In genomic region chr9:119360237-119360636, GRCh38 we compare ENCODE assay signal across 20 cellular contexts. TPM values are rescaled to one million over a fixed set of nuclear protein-coding genes. Genes with fewer than 3 reads are reported as not detected.
DNase-seq lines count a peak whose midpoint lies in the region; ATAC-seq and TF ChIP-seq lines count a peak whose summit lies in the region.
"Had no signal": no experiment of that assay in that cellular context is flagged by ENCODE, and none has a peak within 500 bp of the region (broad histone marks: within the 10 kb centered on the region; RNA-seq: fewer than 3 reads in every experiment).

No MANE protein-coding gene starts in this region.

- H3K27ac Mint-ChIP-seq in nephron progenitor cell (peak overlapping the region; percentile 63), type B pancreatic cell (no peak overlapping the region)
- H3K27ac Mint-ChIP-seq: CD4-positive, CD25-positive, alpha-beta regulatory T cell; CD8-positive, alpha-beta memory T cell; IgD-negative memory B cell had no signal

- intact Hi-C loops in cardiac septum (cut with DNase I), result loop anchor here (10.0 kb wide), 1 partner anchor 1575 kb away; no protein-coding TSS in a partner anchor

- H3K9me3 Mint-ChIP-seq in nephron progenitor cell, result no peaks in the 10 kb centered on the region
- no peaks in the 10 kb centered on the region for H3K9me3 Mint-ChIP-seq in type B pancreatic cell

- ATAC-seq in HG03442 (IDR thresholded peaks at IDR 0.05; ENCODE audit: unreplicated experiment), result no peak
- ATAC-seq: HepG2 had no signal

- peaks cover 7% of the 10 kb centered on the region for H3K36me3 Mint-ChIP-seq in nephron progenitor cell (ENCODE audit: low read depth)
- H3K36me3 Mint-ChIP-seq in type B pancreatic cell, result no peaks in the 10 kb centered on the region
- H3K36me3 Mint-ChIP-seq: CD4-positive, CD25-positive, alpha-beta regulatory T cell; CD8-positive, alpha-beta memory T cell; IgD-negative memory B cell had no signal

- peaks cover 6% of the 10 kb centered on the region for H3K27me3 Mint-ChIP-seq in nephron progenitor cell (ENCODE audit: low read depth, poor library complexity)
- H3K27me3 Mint-ChIP-seq in type B pancreatic cell, result no peaks in the 10 kb centered on the region
- H3K27me3 Mint-ChIP-seq: CD4-positive, CD25-positive, alpha-beta regulatory T cell; IgD-negative memory B cell had no signal

- DNase-seq in nephron progenitor cell (no peak), type B pancreatic cell (ENCODE audit: extremely low spot score, unreplicated experiment) (no peak), cardiac septum (ENCODE audit: low spot score) (no peak), NOMO-1 (lab: John Stamatoyannopoulos, UW; ENCODE audit: unreplicated experiment in 2 of 2) (no peak), globus pallidus (ENCODE audit: low spot score) (no peak)
- DNase-seq: ACHN; BE2C; C1 segment of cervical spinal cord; CD4-positive, CD25-positive, alpha-beta regulatory T cell; CD8-positive, alpha-beta memory T cell; COR-L47; GM23248; KBM-7 had no signal

- H3K9me3 ChIP-seq in HUES64 (ENCODE audit: insufficient read depth, low read depth, low read length) (no peaks in the 10 kb centered on the region), iPS-18a (ENCODE audit: control insufficient read depth, low read depth, low read length) (no peaks in the 10 kb centered on the region)
- H3K9me3 ChIP-seq: BE2C had no signal

- no peak overlapping the region for H3K4me3 Mint-ChIP-seq in nephron progenitor cell
- H3K4me3 Mint-ChIP-seq in type B pancreatic cell, result peak overlapping the region; percentile 46
- H3K4me3 Mint-ChIP-seq: CD4-positive, CD25-positive, alpha-beta regulatory T cell; CD8-positive, alpha-beta memory T cell; IgD-negative memory B cell had no signal

- peak overlapping the region; percentile 7; the same call in 1 of the 2 replicates for H3K27ac ChIP-seq in HUES64 (ENCODE audit: low read depth, low read length)
- no peak overlapping the region for H3K27ac ChIP-seq in iPS-18a (ENCODE audit: low read length)
- H3K27ac ChIP-seq: GM23248, HL-60 had no signal

- 43% methylated on average over 5 of the region's 5 CpGs for WGBS in HUES64

- TF ChIP-seq CTCF in nephron progenitor cell (IDR thresholded peaks at IDR 0.05) (no peak), type B pancreatic cell (conservative IDR thresholded peaks at IDR 0.05) (no peak)

- H3K4me3 ChIP-seq in HUES64 (ENCODE audit: low read length), result no peak overlapping the region
- peak overlapping the region; percentile 11 for H3K4me3 ChIP-seq in iPS-18a (ENCODE audit: low read length)
- H3K4me3 ChIP-seq: GM23248 had no signal

- H3K36me3 ChIP-seq in HUES64 (ENCODE audit: insufficient read depth, low read length), result no peaks in the 10 kb centered on the region
- no peaks in the 10 kb centered on the region for H3K36me3 ChIP-seq in iPS-18a (ENCODE audit: control insufficient read depth, low read depth, low read length)
- H3K36me3 ChIP-seq: BE2C had no signal

- H3K4me1 Mint-ChIP-seq in nephron progenitor cell (peaks cover 58% of the 10 kb centered on the region), type B pancreatic cell (ENCODE audit: unreplicated experiment) (peaks cover 28% of the 10 kb centered on the region)
- H3K4me1 Mint-ChIP-seq: CD4-positive, CD25-positive, alpha-beta regulatory T cell; CD8-positive, alpha-beta memory T cell; IgD-negative memory B cell had no signal

- H3K4me1 ChIP-seq in HUES64 (ENCODE audit: insufficient read depth, low read length) (peaks cover 25% of the 10 kb centered on the region), iPS-18a (ENCODE audit: control insufficient read depth, low read depth, low read length) (peaks cover 27% of the 10 kb centered on the region)
- H3K4me1 ChIP-seq: BE2C had no signal

- H3K9ac ChIP-seq in HUES64 (ENCODE audit: low read depth, low read length) (no peak overlapping the region), iPS-18a (ENCODE audit: low read length) (no peak overlapping the region)
- H3K9ac ChIP-seq: GM23248 had no signal

- no peaks in the 10 kb centered on the region for H3K27me3 ChIP-seq in HUES64 (ENCODE audit: insufficient read depth, low read length)
- no peaks in the 10 kb centered on the region for H3K27me3 ChIP-seq in iPS-18a (ENCODE audit: control insufficient read depth, insufficient read depth, low read length)
- H3K27me3 ChIP-seq: BE2C had no signal

RNA-seq across cellular contexts. Expression of gene BRINP1, which starts 9.0 kb away (rescaled TPM):
- 16.4 TPM for polyA plus RNA-seq in HUES64 (2013, experiment 1 of 2)
- polyA plus RNA-seq in HUES64 (2013, experiment 2 of 2), result 13.8 TPM
- total RNA-seq in type B pancreatic cell (ENCODE audit: low replicate concordance) (8.6 and 11.4 TPM in 2 replicates), cardiac septum (1.7 TPM)
- total RNA-seq: CD4-positive, CD25-positive, alpha-beta regulatory T cell; CD8-positive, alpha-beta memory T cell; HepG2; HT1080 had no signal
- polyA plus RNA-seq: CD4-positive, CD25-positive, alpha-beta regulatory T cell; CD8-positive, alpha-beta memory T cell; HepG2; IgD-negative memory B cell had no signal
